Comparison of ENCODE assay signal across 3 cellular contexts in genomic region chr6:32144238-32144637, GRCh38. TPM values are rescaled to one million over a fixed set of nuclear protein-coding genes. Genes with fewer than 3 reads are reported as not detected.
"Had no signal": no experiment of that assay in that cellular context is flagged by ENCODE, and none has a peak within 500 bp of the region (broad histone marks: within the 10 kb centered on the region; RNA-seq: fewer than 3 reads in every experiment).

No MANE protein-coding gene starts in this region.

RNA-seq across cellular contexts. Expression of gene PRRT1, which starts 7.5 kb away (rescaled TPM):
- total RNA-seq: activated B cell treated with CpG ODN at 0.5 μM for 24 hours, body of pancreas, epithelial cell of proximal tubule had no signal
